ENCODE assay signal across 26 cellular contexts in genomic region chr20:48205786-48206185, GRCh38.
A peak's percentile ranks its signal among the peaks of the same experiment; 100 is the strongest.
DNase-seq lines count a peak whose midpoint lies in the region; ATAC-seq and TF ChIP-seq lines count a peak whose summit lies in the region.
"Had no signal": no experiment of that assay in that cellular context is flagged by ENCODE, and none has a peak within 500 bp of the region (broad histone marks: within the 10 kb centered on the region; RNA-seq: fewer than 3 reads in every experiment).

No MANE protein-coding gene starts in this region.

- no peak overlapping the region for H3K27ac ChIP-seq in vagina
- no peak overlapping the region for H3K27ac ChIP-seq in upper lobe of left lung
- H3K27ac ChIP-seq: 22Rv1, BLaER1, RWPE1 had no signal

- intact Hi-C loops in vagina (cut with DNase I): no loop called here

- H3K4me3 ChIP-seq in skeletal muscle cell (ENCODE audit: low read depth, low read length): no peak overlapping the region
- no peak overlapping the region for H3K4me3 ChIP-seq in vagina
- H3K4me3 ChIP-seq in upper lobe of left lung: no peak overlapping the region
- H3K4me3 ChIP-seq: BLaER1, GM12878, K562, MG63 had no signal

- TF ChIP-seq CTCF in vagina (IDR thresholded peaks at IDR 0.05) (no peak), upper lobe of left lung (IDR thresholded peaks at IDR 0.05) (no peak)

- no peak for ATAC-seq in upper lobe of left lung (ENCODE audit: low FRiP score in 2 of 2)
- ATAC-seq: GM12878, HepG2, K562, T-cell had no signal

- H3K27me3 ChIP-seq in vagina (no peaks in the 10 kb centered on the region), upper lobe of left lung (no peaks in the 10 kb centered on the region)
- H3K27me3 ChIP-seq: BLaER1, MG63 had no signal

- WGBS in upper lobe of left lung, 2 donors: 93 to 96% methylated on average over 4 of the region's 7 CpGs

- TF ChIP-seq POLR2A in vagina (IDR thresholded peaks at IDR 0.05): no peak
- TF ChIP-seq POLR2A in upper lobe of left lung (IDR thresholded peaks at IDR 0.05): no peak

- H3K9me3 ChIP-seq in vagina (no peaks in the 10 kb centered on the region), upper lobe of left lung (no peaks in the 10 kb centered on the region)
- H3K9me3 ChIP-seq: BLaER1, MG63 had no signal

- DNase-seq in DMS 273 (lab: John Stamatoyannopoulos, UW; ENCODE audit: unreplicated experiment): peak; percentile 18
- DNase-seq in DMS 273 treated with DMSO at 0.1 percent for 48 hours (lab: John Stamatoyannopoulos, UW): no peak
- DNase-seq in NCI-H82 treated with DMSO at 0.1 percent for 48 hours (lab: John Stamatoyannopoulos, UW; ENCODE audit: unreplicated experiment): peak; percentile 90
- peak; percentile 77 for DNase-seq in left kidney (ENCODE audit: low read depth, low spot score)
- DNase-seq in skeletal muscle cell (ENCODE audit: low read depth): peak; percentile 17
- no peak for DNase-seq in NCI-H1930 (lab: John Stamatoyannopoulos, UW)
- no peak for DNase-seq in vagina (ENCODE audit: extremely low spot score in 2 of 2)
- no peak for DNase-seq in upper lobe of left lung
- DNase-seq: ACHN; CD4-positive, alpha-beta memory T cell; DMS79 treated with DMSO at 0.1 percent for 48 hours; H7; MG63; NCI-H1092; NCI-H1436; NCI-H187 treated with DMSO at 0.1 percent for 48 hours; NCI-H446 treated with DMSO at 0.1 percent for 48 hours; NK-92 treated with Interleukin-12 subunit alpha and Interleukin-12 subunit beta, amount 100 ng/mL, for 24 hours; SIG-M5; T-cell had no signal

- H3K4me1 ChIP-seq in vagina: no peaks in the 10 kb centered on the region
- H3K4me1 ChIP-seq in upper lobe of left lung: no peaks in the 10 kb centered on the region

- no peak for TF ChIP-seq EP300 in upper lobe of left lung (IDR thresholded peaks at IDR 0.05)

- H3K36me3 ChIP-seq in vagina (no peaks in the 10 kb centered on the region), upper lobe of left lung (no peaks in the 10 kb centered on the region)
- H3K36me3 ChIP-seq: BLaER1, MG63 had no signal

Comparison
In these comparisons a context has a peak if more than half of its experiments do, and no peak if none do; other contexts are left out.
1. DNase-seq: peak in DMS 273 (single experiment), NCI-H82 treated with DMSO at 0.1 percent for 48 hours (single experiment), left kidney (single experiment) and skeletal muscle cell (single experiment); none in DMS 273 treated with DMSO at 0.1 percent for 48 hours (single experiment), NCI-H1930 (0 of 2), vagina (0 of 2) and upper lobe of left lung (0 of 2).